ENCODE assay signal across 2 cellular contexts in genomic region chr17:17760872-17761550, GRCh38.
TF ChIP-seq lines count a peak whose summit lies in the region.

No MANE protein-coding gene starts in this region.

TF ChIP-seq in HepG2, 621 proteins besides CTCF, POLR2A, EP300 and RAD21:
- TF ChIP-seq PAF1 (CRISPR knock-in tag; IDR thresholded peaks at IDR 0.05) (no peak), MAFF (IDR thresholded peaks at IDR 0.05; ENCODE audit: low read depth, low read length) (no peak), ZNF768 (CRISPR knock-in tag; IDR thresholded peaks at IDR 0.05) (peak; percentile 67; the same call in 1 of the 2 replicates)

TF ChIP-seq in K562, 482 proteins besides CTCF, POLR2A, EP300 and RAD21:
- no peak for TF ChIP-seq SNIP1 (IDR thresholded peaks at IDR 0.05; ENCODE audit: low read depth)
- peak; percentile 52 for TF ChIP-seq ZFP36 (IDR thresholded peaks at IDR 0.05; ENCODE audit: low read depth, low read length, partially characterized antibody)
- peak; percentile 34 for TF ChIP-seq RBM25 (IDR thresholded peaks at IDR 0.05; ENCODE audit: low read depth, low read length, severe bottlenecking)
- no peak for TF ChIP-seq BRF1 (IDR thresholded peaks at IDR 0.05; ENCODE audit: borderline replicate concordance, extremely low read depth, insufficient read length)
TF ChIP-seq in K562: peak in this region for 2.
